In the genomic region with DNA sequence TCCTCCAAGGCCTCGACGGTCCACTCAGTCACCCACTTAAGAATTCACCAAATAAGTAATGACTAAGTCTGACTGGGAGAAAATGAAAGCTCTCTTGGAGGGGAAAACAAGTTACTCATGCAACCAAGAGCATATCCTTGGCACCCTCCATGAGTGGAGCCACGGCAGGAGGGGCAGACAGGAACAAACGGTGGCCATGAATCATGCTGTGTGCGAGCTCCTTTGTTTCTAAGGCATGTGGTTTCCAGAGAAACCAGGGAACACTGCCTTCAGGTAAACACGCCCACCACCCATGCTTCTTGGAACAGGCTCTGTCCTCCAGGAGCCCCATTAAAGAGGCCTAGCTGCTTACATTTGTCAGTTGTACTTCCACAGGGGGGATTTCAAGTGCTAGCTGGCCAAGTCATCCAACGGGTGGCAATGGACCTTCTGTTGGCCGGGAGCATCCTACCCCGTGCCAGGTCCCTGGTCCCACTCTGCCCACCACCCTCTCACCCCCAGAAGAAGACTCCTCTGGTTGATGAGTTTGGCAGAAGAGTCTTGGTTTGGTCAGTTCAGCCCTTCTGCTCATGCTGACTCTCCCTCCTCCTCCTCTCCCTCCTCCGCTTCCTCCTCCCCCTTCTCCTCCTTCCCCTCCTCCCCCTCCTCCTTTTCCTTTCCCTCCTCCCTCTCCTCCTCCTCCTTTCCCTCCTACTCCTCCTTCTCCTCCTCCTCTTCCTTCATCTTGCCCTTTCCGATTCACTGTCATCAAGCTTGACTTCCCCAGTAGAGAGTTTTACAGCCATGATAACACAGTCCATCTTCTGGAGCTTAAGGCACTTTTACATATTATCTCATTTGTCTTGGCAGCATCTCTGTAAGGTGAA, we compare ENCODE assay signal across 9 cellular contexts.
DNase-seq lines count a peak whose midpoint lies in the region; ATAC-seq and TF ChIP-seq lines count a peak whose summit lies in the region.
"Had no signal": no experiment of that assay in that cellular context is flagged by ENCODE, and none has a peak within 500 bp of the region (broad histone marks: within the 10 kb centered on the region; RNA-seq: fewer than 3 reads in every experiment).

No MANE protein-coding gene starts in this region.

- intact Hi-C loops in right cardiac atrium (cut with DNase I): no loop called here

- peaks cover 9% of the 10 kb centered on the region for H3K4me1 ChIP-seq in mesodermal cell (ENCODE audit: control insufficient read depth, insufficient read depth, low read length, poor library complexity, severe bottlenecking)
- H3K4me1 ChIP-seq in right cardiac atrium (ENCODE audit: control insufficient read depth, insufficient read depth, low read length): no peaks in the 10 kb centered on the region

- WGBS in mesodermal cell (ENCODE audit: insufficient coverage in 2 of 2), 2 experiments: 74 to 82% methylated on average over 6 to 9 of the region's 11 CpGs
- WGBS in right cardiac atrium: 73% methylated on average over 11 of the region's 11 CpGs

- H3K27ac ChIP-seq in brain microvascular endothelial cell: peak overlapping the region; percentile 56
- H3K27ac ChIP-seq in mesodermal cell (ENCODE audit: low read depth, low read length, severe bottlenecking): peak overlapping the region; percentile 30
- no peak overlapping the region for H3K27ac ChIP-seq in right cardiac atrium (ENCODE audit: low read length)
- H3K27ac ChIP-seq: neutrophil had no signal

- H3K4me3 Mint-ChIP-seq in effector memory CD8-positive, alpha-beta T cell: no peak overlapping the region

- H3K36me3 Mint-ChIP-seq in effector memory CD8-positive, alpha-beta T cell (ENCODE audit: insufficient read depth): no peaks in the 10 kb centered on the region

- peaks cover under 1 to 2% of the 10 kb centered on the region in 2 donors for H3K27me3 Mint-ChIP-seq in effector memory CD8-positive, alpha-beta T cell

- H3K27me3 ChIP-seq in brain microvascular endothelial cell (replicated peaks): no peaks in the 10 kb centered on the region
- H3K27me3 ChIP-seq in right cardiac atrium (ENCODE audit: control insufficient read depth, insufficient read depth): no peaks in the 10 kb centered on the region
- H3K27me3 ChIP-seq: neutrophil had no signal

- no peak overlapping the region for H3K27ac Mint-ChIP-seq in effector memory CD8-positive, alpha-beta T cell

- H3K4me1 Mint-ChIP-seq in effector memory CD8-positive, alpha-beta T cell (ENCODE audit: low read depth in 2 of 2): peaks cover 0 to 3% of the 10 kb centered on the region in 2 donors

- H3K36me3 ChIP-seq in brain microvascular endothelial cell (replicated peaks) (no peaks in the 10 kb centered on the region), mesodermal cell (ENCODE audit: control insufficient read depth, insufficient read depth, low read length) (no peaks in the 10 kb centered on the region)
- H3K36me3 ChIP-seq: neutrophil had no signal

- in situ Hi-C loops in brain microvascular endothelial cell (cut with HindIII; ENCODE audit: low pct_ligation_motif_present, low sequenced_read_pairs): no loop called here

- H3K9me3 ChIP-seq in mesodermal cell (ENCODE audit: control insufficient read depth, low read length) (no peaks in the 10 kb centered on the region), right cardiac atrium (ENCODE audit: control insufficient read depth, low read length) (no peaks in the 10 kb centered on the region)
- H3K9me3 ChIP-seq: neutrophil had no signal

- no peak for ATAC-seq in effector memory CD8-positive, alpha-beta T cell (replicated peaks)
- ATAC-seq in right cardiac atrium: no peak

- no peak for TF ChIP-seq CTCF in brain microvascular endothelial cell (IDR thresholded peaks at IDR 0.05; ENCODE audit: low read depth, low read length, missing control alignments)

- no peaks in the 10 kb centered on the region for H3K9me3 Mint-ChIP-seq in effector memory CD8-positive, alpha-beta T cell

- H3K4me3 ChIP-seq in brain microvascular endothelial cell (ENCODE audit: low read depth, low read length) (no peak overlapping the region), mesodermal cell (ENCODE audit: extremely low read depth, insufficient read depth, low read length, poor library complexity, severe bottlenecking) (no peak overlapping the region), right cardiac atrium (ENCODE audit: low read length) (no peak overlapping the region)

- peak; percentile 90 for DNase-seq in AG20443 (ENCODE audit: low spot score)
- peak; percentile 99 for DNase-seq in HPDE6-E6E7 (ENCODE audit: extremely low spot score)
- DNase-seq in brain microvascular endothelial cell: peak; percentile 86
- no peak for DNase-seq in activated CD8-positive, alpha-beta memory T cell treated with anti-CD3 and anti-CD28 coated beads for 24 hours
- DNase-seq in effector memory CD8-positive, alpha-beta T cell: no peak
- no peak for DNase-seq in RPMI8226
- no peak for DNase-seq in right cardiac atrium

Comparison
In these comparisons a context has a peak if more than half of its experiments do, and no peak if none do; other contexts are left out.
1. DNase-seq: peak in AG20443 (single experiment), HPDE6-E6E7 (single experiment) and brain microvascular endothelial cell (single experiment); none in activated CD8-positive, alpha-beta memory T cell treated with anti-CD3 and anti-CD28 coated beads for 24 hours (single experiment), effector memory CD8-positive, alpha-beta T cell (0 of 3), RPMI8226 (single experiment) and right cardiac atrium (0 of 3).